Comparison of ENCODE assay signal across 8 cellular contexts in the genomic region with DNA sequence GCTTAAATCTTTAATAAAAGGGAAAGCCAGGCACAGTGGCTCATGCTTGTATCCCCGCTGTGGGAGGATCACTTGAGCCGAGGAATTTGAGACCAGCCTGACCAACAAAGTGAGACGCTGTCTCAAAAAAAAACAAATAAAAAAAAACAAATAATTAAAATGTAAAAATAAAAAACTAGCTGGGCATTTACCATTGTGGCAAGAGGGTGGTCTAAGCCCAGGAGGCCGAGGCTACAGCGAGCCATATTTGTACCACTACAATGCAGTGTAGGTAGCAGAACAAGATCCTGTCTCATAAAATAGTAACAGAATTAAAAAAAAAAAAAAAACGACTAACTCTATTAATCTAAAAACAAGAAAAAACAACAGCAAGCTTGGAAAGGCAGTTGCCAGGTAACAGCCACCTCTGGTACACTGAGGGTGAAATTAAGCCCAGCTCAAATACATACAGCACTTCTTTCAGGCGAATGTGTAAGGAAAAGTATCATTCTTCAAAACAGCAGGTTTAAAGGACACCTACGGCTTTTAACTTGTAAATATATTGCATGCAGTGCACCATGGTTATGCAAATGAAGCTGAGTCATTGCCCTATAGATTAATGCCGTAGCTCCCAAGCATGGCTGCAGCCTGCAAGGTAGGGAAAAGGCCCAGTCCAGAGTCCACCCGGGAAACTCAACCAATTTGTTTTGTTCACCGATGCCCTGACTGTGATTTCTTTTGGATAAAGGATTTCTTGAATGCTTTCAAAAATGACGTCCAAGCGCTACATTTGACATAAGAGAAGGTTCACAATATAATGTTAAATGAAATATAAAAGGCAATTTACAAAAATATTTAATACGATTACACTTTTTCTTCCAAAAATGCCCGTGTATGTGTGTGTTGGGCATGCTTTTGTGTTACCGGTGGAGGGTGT. TPM values are rescaled to one million over a fixed set of nuclear protein-coding genes. Genes with fewer than 3 reads are reported as not detected.
DNase-seq lines count a peak whose midpoint lies in the region; ATAC-seq and TF ChIP-seq lines count a peak whose summit lies in the region.

No MANE protein-coding gene starts in this region.

- H3K79me2 ChIP-seq in mammary epithelial cell (ENCODE audit: insufficient read depth, low read length): no peaks in the 10 kb centered on the region

- intact Hi-C loops in mammary epithelial cell (cut with micrococcal nuclease) (no loop called here), Right ventricle myocardium superior (cut with DNase I) (no loop called here)

- peak overlapping the region; percentile 57 for H2AFZ ChIP-seq in mammary epithelial cell (ENCODE audit: low read depth, low read length)

- peaks cover 3% of the 10 kb centered on the region for H3K27me3 Mint-ChIP-seq in neural crest cell (ENCODE audit: low read depth)
- H3K27me3 Mint-ChIP-seq in T-helper 2 cell treated with Interferon-gamma antibody and Interleukin-4, amounts not matched to agents 5 μg/mL and 100 μg/mL, for 36 hours (ENCODE audit: low read depth): no peaks in the 10 kb centered on the region

- H3K9ac ChIP-seq in mammary epithelial cell (ENCODE audit: insufficient read depth, low read length): peak overlapping the region; percentile 94

- no peak for TF ChIP-seq CTCF in mammary epithelial cell (conservative IDR thresholded peaks at IDR 0.05 in 1 of 2, IDR thresholded peaks at IDR 0.05 in 1 of 2; ENCODE audit: extremely low read depth in 1 of 2, insufficient read depth in 1 of 2, low read depth in 1 of 2, low read length in 2 of 2)
- no peak for TF ChIP-seq CTCF in neural crest cell (conservative IDR thresholded peaks at IDR 0.05)

- in situ Hi-C loops in mammary epithelial cell (cut with MboI; ENCODE audit: low sequenced_read_pairs in 2 of 2): no loop called here

- peak; percentile 49 for TF ChIP-seq POLR2A in GM18526 (IDR thresholded peaks at IDR 0.05; ENCODE audit: extremely low read depth, insufficient read length)

- no peak overlapping the region for H3K4me2 ChIP-seq in mammary epithelial cell (ENCODE audit: insufficient read depth, low read depth, low read length)

- H3K4me1 Mint-ChIP-seq in neural crest cell: peaks cover 21% of the 10 kb centered on the region
- H3K4me1 Mint-ChIP-seq in T-helper 2 cell treated with Interferon-gamma antibody and Interleukin-4, amounts not matched to agents 5 μg/mL and 100 μg/mL, for 36 hours (ENCODE audit: low read depth): no peaks in the 10 kb centered on the region

- H3K9me3 ChIP-seq in mammary epithelial cell (replicated peaks; ENCODE audit: insufficient read depth, low read length): no peaks in the 10 kb centered on the region

- H3K36me3 Mint-ChIP-seq in neural crest cell (ENCODE audit: low read depth): peaks cover 3% of the 10 kb centered on the region
- H3K36me3 Mint-ChIP-seq in T-helper 2 cell treated with Interferon-gamma antibody and Interleukin-4, amounts not matched to agents 5 μg/mL and 100 μg/mL, for 36 hours (ENCODE audit: low read depth): no peaks in the 10 kb centered on the region

- peaks cover 11% of the 10 kb centered on the region for H3K4me1 ChIP-seq in mammary epithelial cell (ENCODE audit: insufficient read depth, low read length)

- 31% methylated on average over 16 of the region's 16 CpGs for WGBS in mammary epithelial cell (ENCODE audit: low coverage, missing lambda C conversion rate)

- H3K27me3 ChIP-seq in mammary epithelial cell (ENCODE audit: insufficient read depth, low read length): no peaks in the 10 kb centered on the region

- peak overlapping the region; percentile 98 for H3K27ac ChIP-seq in mammary epithelial cell (ENCODE audit: insufficient read depth, low read depth, low read length)

- CTCF ChIA-PET in mammary epithelial cell (lab: Charles Lee; ENCODE audit: low non-redundant PET): interaction anchor here (0.6 kb wide), 2 partner anchors 63 to 917 kb away, joined by 3 to 6 read pairs; partner anchors contain the start of gene AP1S2

- H3K36me3 ChIP-seq in mammary epithelial cell (ENCODE audit: insufficient read depth, low read length): no peaks in the 10 kb centered on the region

- no peaks in the 10 kb centered on the region for H4K20me1 ChIP-seq in mammary epithelial cell (ENCODE audit: insufficient read depth, low read length)

- peak overlapping the region; percentile 78 for H3K4me3 Mint-ChIP-seq in neural crest cell
- no peak overlapping the region for H3K4me3 Mint-ChIP-seq in T-helper 2 cell treated with Interferon-gamma antibody and Interleukin-4, amounts not matched to agents 5 μg/mL and 100 μg/mL, for 36 hours

- H3K9me3 Mint-ChIP-seq in neural crest cell: peaks cover 6% of the 10 kb centered on the region
- H3K9me3 Mint-ChIP-seq in T-helper 2 cell treated with Interferon-gamma antibody and Interleukin-4, amounts not matched to agents 5 μg/mL and 100 μg/mL, for 36 hours: no peaks in the 10 kb centered on the region

- no peak overlapping the region for H3K4me3 ChIP-seq in mammary epithelial cell (replicated peaks in 1 of 3; ENCODE audit: insufficient read depth in 1 of 3, low read depth in 2 of 3, low read length in 3 of 3)

- DNase-seq in NCI-H1930 (lab: John Stamatoyannopoulos, UW) (peak; percentile 3 to 32), mammary epithelial cell (peak; percentile 87), neural crest cell (ENCODE audit: low read depth, low spot score) (peak; percentile 38), NCI-H187 (lab: John Stamatoyannopoulos, UW) (no peak), Right ventricle myocardium superior (no peak)
- no peak for DNase-seq in T-helper 2 cell treated with Interferon-gamma antibody and Interleukin-4, amounts not matched to agents 5 μg/mL and 100 μg/mL, for 36 hours (ENCODE audit: low spot score)
- DNase-seq in stimulated activated CD4-positive, alpha-beta T cell treated with anti-CD3 and anti-CD28 coated beads, Interleukin-4, amount 100 ng/mL, for 4 hours: no peak

- H3K27ac Mint-ChIP-seq in neural crest cell (ENCODE audit: unreplicated experiment): peak overlapping the region; percentile 100
- no peak overlapping the region for H3K27ac Mint-ChIP-seq in T-helper 2 cell treated with Interferon-gamma antibody and Interleukin-4, amounts not matched to agents 5 μg/mL and 100 μg/mL, for 36 hours

- no peak for ATAC-seq in Right ventricle myocardium superior (ENCODE audit: poor library complexity)

- dilution Hi-C loops in mammary epithelial cell (cut with HindIII; ENCODE audit: low sequenced_read_pairs): loop anchor here (5.0 kb wide), 1 partner anchor 51 kb away; no protein-coding TSS in a partner anchor

- BruUV-seq in mammary epithelial cell (replicated peaks; lab: Mats Ljungman, UMichigan): TSS peak; percentile 99

RNA-seq across cellular contexts. Expression of gene TXLNG, which starts 14.5 kb away (rescaled TPM):
- total RNA-seq in mammary epithelial cell (10 to 100 TPM; 13.2 to 28.3 TPM), neural crest cell (25.3 and 25.6 TPM in 2 replicates), Right ventricle myocardium superior (4.5 TPM)
- polyA plus RNA-seq in mammary epithelial cell: 17.2 TPM
- polyA minus RNA-seq in mammary epithelial cell: 17.7 TPM

RNA-seq across cellular contexts. Expression of gene SYAP1, which starts 52.3 kb away (rescaled TPM):
- total RNA-seq in mammary epithelial cell (10 to 100 TPM; 30.3 to 47.5 TPM), neural crest cell (38.0 and 41.1 TPM in 2 replicates), Right ventricle myocardium superior (16.0 TPM)
- polyA plus RNA-seq in mammary epithelial cell: 15.2 TPM
- polyA minus RNA-seq in mammary epithelial cell: 16.4 TPM

RNA-seq across cellular contexts. Expression of gene CTPS2, which starts 59.3 kb away (rescaled TPM):
- 1 to 10 TPM; 8.4 to 8.5 TPM for total RNA-seq in mammary epithelial cell
- polyA plus RNA-seq in mammary epithelial cell: 6.3 TPM
- 23.3 TPM for polyA minus RNA-seq in mammary epithelial cell
- total RNA-seq in neural crest cell: 66.5 and 67.5 TPM in 2 replicates
- total RNA-seq in Right ventricle myocardium superior: 5.9 TPM

Comparison
In these comparisons a context has a peak if more than half of its experiments do, and no peak if none do; other contexts are left out.
1. DNase-seq: peak in NCI-H1930 (2 of 2), mammary epithelial cell (single experiment) and neural crest cell (single experiment); none in NCI-H187 (0 of 2), T-helper 2 cell treated with Interferon-gamma antibody and Interleukin-4, amounts not matched to agents 5 μg/mL and 100 μg/mL, for 36 hours (single experiment), Right ventricle myocardium superior (single experiment) and stimulated activated CD4-positive, alpha-beta T cell treated with anti-CD3 and anti-CD28 coated beads, Interleukin-4, amount 100 ng/mL, for 4 hours (0 of 2).